Comparison of ENCODE assay signal across 8 cellular contexts in the genomic region with DNA sequence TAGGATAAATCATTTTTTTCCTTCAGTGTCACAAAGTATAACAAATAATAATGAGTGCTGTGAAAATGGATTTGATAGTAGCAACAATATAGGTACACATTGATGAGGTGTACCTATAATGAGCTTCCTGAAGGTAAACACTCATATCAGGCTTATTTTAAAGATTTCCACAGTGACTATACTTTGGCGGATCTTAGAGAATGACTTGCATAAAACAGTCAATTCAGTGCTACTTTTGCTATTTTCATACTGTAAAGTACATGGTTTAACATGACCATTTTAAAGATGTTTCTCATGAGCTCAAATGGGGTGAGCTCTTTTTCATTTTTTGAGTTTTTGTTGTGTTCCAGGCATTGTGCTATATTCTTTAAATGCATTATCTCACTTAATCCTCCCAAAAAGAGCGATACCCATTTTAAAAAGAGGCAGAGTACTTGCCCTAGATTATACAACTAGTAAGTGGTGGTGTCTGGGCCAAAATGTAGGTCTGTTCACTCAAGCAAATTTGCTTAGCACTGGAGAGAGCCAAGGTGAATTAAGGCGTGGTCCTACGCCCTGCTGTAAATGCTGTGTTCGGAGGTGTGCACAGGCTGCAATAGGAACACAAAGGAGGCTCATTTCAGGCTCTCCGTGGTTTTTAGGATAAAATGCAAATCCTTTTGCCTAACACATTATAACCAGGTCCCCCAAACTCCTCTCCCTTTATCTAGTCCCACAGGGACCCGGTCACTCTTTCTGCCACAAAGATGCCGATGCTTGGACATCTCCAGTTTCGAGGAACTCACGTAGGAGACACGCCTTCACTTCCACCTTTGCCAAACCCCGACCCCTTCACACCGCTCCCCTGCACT. TPM values are rescaled to one million over a fixed set of nuclear protein-coding genes. Genes with fewer than 3 reads are reported as not detected.
DNase-seq lines count a peak whose midpoint lies in the region; ATAC-seq and TF ChIP-seq lines count a peak whose summit lies in the region.

No MANE protein-coding gene starts in this region.

- TF ChIP-seq CTCF in Calu3 (IDR thresholded peaks at IDR 0.05; ENCODE audit: unreplicated experiment) (no peak), IMR-90 (conservative IDR thresholded peaks at IDR 0.05; ENCODE audit: low read depth, low read length) (no peak), neural progenitor cell (IDR thresholded peaks at IDR 0.05) (no peak)

- peak overlapping the region; percentile 18 for H2AK9ac ChIP-seq in IMR-90 (replicated peaks; ENCODE audit: low read depth, low read length, poor library complexity)

- H3K27ac ChIP-seq in IMR-90 (ENCODE audit: insufficient read depth, low read length) (peak overlapping the region; percentile 28; the same call in 1 of the 2 replicates), neural progenitor cell (no peak overlapping the region)
- no peak overlapping the region for H3K27ac ChIP-seq in effector memory CD4-positive, alpha-beta T cell (ENCODE audit: insufficient read depth, low read length, poor library complexity, severe bottlenecking)

- peak overlapping the region; percentile 50; the same call in 1 of the 2 replicates for H2BK120ac ChIP-seq in IMR-90 (ENCODE audit: low read depth, low read length)

- no peaks in the 10 kb centered on the region; the same call in 1 of the 2 replicates for H3K27me3 ChIP-seq in IMR-90 (ENCODE audit: control insufficient read depth, insufficient read depth, low read length)
- H3K27me3 ChIP-seq in effector memory CD4-positive, alpha-beta T cell (replicated peaks; ENCODE audit: control insufficient read depth, insufficient read depth, low read length, poor library complexity, severe bottlenecking): peaks cover 3% of the 10 kb centered on the region
- peaks cover 49% of the 10 kb centered on the region for H3K27me3 ChIP-seq in neural progenitor cell

- H2BK15ac ChIP-seq in IMR-90 (ENCODE audit: low read depth, low read length): 0 out of 3 replicates have a peak overlapping the region, but pooled peaks have one; percentile 58

- peak overlapping the region; percentile 98 for H4K5ac ChIP-seq in IMR-90 (ENCODE audit: low read depth, low read length)

- ATAC-seq in IMR-90 (ENCODE audit: low read depth): no peak; the same call in 1 of the 2 replicates
- no peak for ATAC-seq in HG02884 (IDR thresholded peaks at IDR 0.05; ENCODE audit: unreplicated experiment)

- H3K4me2 ChIP-seq in IMR-90 (ENCODE audit: low read depth, low read length): peak overlapping the region; percentile 93
- H3K4me2 ChIP-seq in neural progenitor cell: peak overlapping the region; percentile 83

- H3K36me3 ChIP-seq in IMR-90 (ENCODE audit: control insufficient read depth, insufficient read depth, low read length): peaks cover 6% of the 10 kb centered on the region
- peaks cover 20% of the 10 kb centered on the region for H3K36me3 ChIP-seq in effector memory CD4-positive, alpha-beta T cell (ENCODE audit: control insufficient read depth, insufficient read depth, low read length)
- peaks cover 4% of the 10 kb centered on the region for H3K36me3 ChIP-seq in neural progenitor cell

- peak overlapping the region; percentile 82 for H3K4ac ChIP-seq in IMR-90 (ENCODE audit: low read depth, low read length)

- H3K27ac Mint-ChIP-seq in Calu3 (ENCODE audit: unreplicated experiment): peak overlapping the region; percentile 49
- H3K27ac Mint-ChIP-seq in neural progenitor cell: peak overlapping the region; percentile 87

- H2AK5ac ChIP-seq in IMR-90 (ENCODE audit: low read depth, low read length): no peak overlapping the region

- no TSS peak for BruUV-seq in Calu3 (replicated peaks; lab: Mats Ljungman, UMichigan)
- no TSS peak for BruUV-seq in IMR-90 (replicated peaks; lab: Mats Ljungman, UMichigan)

- H3K27me3 Mint-ChIP-seq in Calu3 (ENCODE audit: unreplicated experiment): peaks cover 27% of the 10 kb centered on the region
- H3K27me3 Mint-ChIP-seq in neural progenitor cell (ENCODE audit: insufficient read depth, low read depth): peaks cover 12% of the 10 kb centered on the region

- in situ Hi-C loops in IMR-90 (cut with MboI; ENCODE audit: low sequenced_read_pairs): no loop called here

- peak overlapping the region; percentile 76 for H4K91ac ChIP-seq in IMR-90 (ENCODE audit: insufficient read depth, low read depth, low read length)

- H3K36me3 Mint-ChIP-seq in Calu3 (ENCODE audit: insufficient read depth, unreplicated experiment): peaks cover 12% of the 10 kb centered on the region
- peaks cover 2% of the 10 kb centered on the region for H3K36me3 Mint-ChIP-seq in neural progenitor cell

- TF ChIP-seq RAD21 in IMR-90 (IDR thresholded peaks at IDR 0.05; ENCODE audit: low read length): no peak

- H3K9me3 ChIP-seq in IMR-90 (ENCODE audit: control insufficient read depth, insufficient read depth, low read length) (no peaks in the 10 kb centered on the region), neural progenitor cell (ENCODE audit: low read depth) (no peaks in the 10 kb centered on the region)
- no peaks in the 10 kb centered on the region for H3K9me3 ChIP-seq in effector memory CD4-positive, alpha-beta T cell (ENCODE audit: control insufficient read depth, low read length)

- H3K9me1 ChIP-seq in IMR-90 (ENCODE audit: insufficient read depth, low read length): no peaks in the 10 kb centered on the region; the same call in 1 of the 2 replicates

- POLR2A ChIA-PET in IMR-90 (lab: Charles Lee; ENCODE audit: unreplicated experiment): no interaction called here

- H3K4me1 ChIP-seq in IMR-90 (ENCODE audit: control insufficient read depth, insufficient read depth, low read length) (0 out of 2 replicates have a peak, but pooled peaks cover 2% of the 10 kb centered on the region), neural progenitor cell (peaks cover 8% of the 10 kb centered on the region)
- peaks cover 16% of the 10 kb centered on the region for H3K4me1 ChIP-seq in effector memory CD4-positive, alpha-beta T cell (ENCODE audit: control insufficient read depth, insufficient read depth, low read length, poor library complexity, severe bottlenecking)

- H3K9ac ChIP-seq in IMR-90 (ENCODE audit: low read depth, low read length) (peak overlapping the region; percentile 56), neural progenitor cell (no peak overlapping the region)

- peaks cover 15 to 20% of the 10 kb centered on the region in 2 experiments for H3K79me1 ChIP-seq in IMR-90 (ENCODE audit: low read depth in 1 of 2, low read length in 2 of 2)

- DNase-seq in Calu3 (no peak), IMR-90 (no peak), neural progenitor cell (ENCODE audit: low spot score) (no peak), NOMO-1 (lab: John Stamatoyannopoulos, UW; ENCODE audit: unreplicated experiment in 2 of 2) (no peak), DMS53 treated with DMSO at 0.1 percent for 48 hours (lab: John Stamatoyannopoulos, UW; ENCODE audit: unreplicated experiment) (no peak), putamen (ENCODE audit: low spot score) (no peak)
- DNase-seq in effector memory CD4-positive, alpha-beta T cell: no peak

- H3K79me2 ChIP-seq in neural progenitor cell (ENCODE audit: low read depth): peaks cover 14% of the 10 kb centered on the region

- peak overlapping the region; percentile 100 for H4K8ac ChIP-seq in IMR-90 (ENCODE audit: low read depth in 2 of 2, low read length in 2 of 2)

- no peaks in the 10 kb centered on the region for H3F3A ChIP-seq in neural progenitor cell (ENCODE audit: low read depth)

- no peaks in the 10 kb centered on the region for H3K9me3 Mint-ChIP-seq in Calu3 (ENCODE audit: low read depth, unreplicated experiment)
- H3K9me3 Mint-ChIP-seq in neural progenitor cell: no peaks in the 10 kb centered on the region

- WGBS in IMR-90 (ENCODE audit: extremely low coverage in 2 of 2, insufficient read length in 1 of 2), 2 experiments: no CpG with 5 or more reads among the region's 13 CpGs

- TF ChIP-seq POLR2A in IMR-90 (IDR thresholded peaks at IDR 0.05; ENCODE audit: low read depth, low read length): no peak

- H3K4me3 ChIP-seq in IMR-90 (ENCODE audit: insufficient read depth, low read depth, low read length) (peak overlapping the region; percentile 84), neural progenitor cell (peak overlapping the region; percentile 82)
- peak overlapping the region; percentile 72 for H3K4me3 ChIP-seq in effector memory CD4-positive, alpha-beta T cell (ENCODE audit: insufficient read depth, low read depth, low read length, poor library complexity, severe bottlenecking)

- no peak overlapping the region for H3K23ac ChIP-seq in IMR-90 (ENCODE audit: low read depth, low read length)

- H2AFZ ChIP-seq in IMR-90 (replicated peaks; ENCODE audit: low read length, poor library complexity) (peak overlapping the region; percentile 97), neural progenitor cell (replicated peaks) (peak overlapping the region; percentile 89)

- H3K18ac ChIP-seq in IMR-90 (ENCODE audit: low read depth, low read length): no peak overlapping the region

- H3K56ac ChIP-seq in IMR-90 (ENCODE audit: extremely low read depth, insufficient read depth, low read length): no peak overlapping the region

- CTCF ChIA-PET in Calu3 (lab: Charles Lee) (interaction anchor here (1.2 kb wide), 1 partner anchor 10 kb away, joined by 4 read pairs; no protein-coding TSS in a partner anchor), IMR-90 (lab: Yijun Ruan, JAX) (interaction anchor here (0.5 kb wide), 1 partner anchor 473 kb away, joined by 3 read pairs; no protein-coding TSS in a partner anchor)

- no peak overlapping the region for H2BK5ac ChIP-seq in IMR-90 (ENCODE audit: low read depth, low read length, poor library complexity, severe bottlenecking)

- H3K4me1 Mint-ChIP-seq in Calu3 (ENCODE audit: low read depth, unreplicated experiment): peaks cover 16% of the 10 kb centered on the region
- peaks cover 18% of the 10 kb centered on the region for H3K4me1 Mint-ChIP-seq in neural progenitor cell

- no peaks in the 10 kb centered on the region for H4K20me1 ChIP-seq in IMR-90 (ENCODE audit: insufficient read depth, low read length)
- H4K20me1 ChIP-seq in neural progenitor cell (ENCODE audit: low read depth): no peaks in the 10 kb centered on the region

- dilution Hi-C loops in IMR-90 (cut with HindIII; ENCODE audit: low sequenced_read_pairs, unreplicated experiment): no loop called here

- intact Hi-C loops in Calu3 (cut with micrococcal nuclease; ENCODE audit: unreplicated experiment) (no loop called here), IMR-90 (cut with micrococcal nuclease) (no loop called here)

- no peak overlapping the region for H2BK20ac ChIP-seq in IMR-90 (ENCODE audit: low read depth, low read length)

- H3K14ac ChIP-seq in IMR-90 (replicated peaks; ENCODE audit: low read depth, low read length): peak overlapping the region; percentile 92; the same call in 1 of the 2 replicates

- H3K4me3 Mint-ChIP-seq in Calu3 (ENCODE audit: low read depth, unreplicated experiment) (peak overlapping the region; percentile 83), neural progenitor cell (peak overlapping the region; percentile 93)

TF ChIP-seq in IMR-90, 13 proteins besides CTCF, POLR2A, EP300 and RAD21 (continues in another document):
- peak; percentile 53; the same call in 1 of the 2 replicates for TF ChIP-seq NFE2L2 (IDR thresholded peaks at IDR 0.05; ENCODE audit: low read depth, low read length)

RNA-seq across cellular contexts. Expression of a gene that starts 0.6 kb away (rescaled TPM):
- total RNA-seq in Calu3 (2022) (19.1 and 32.0 TPM in 2 replicates), IMR-90 (2012; rRNA removed) (62.9 and 68.6 TPM in 2 replicates), neural progenitor cell (ENCODE audit: low replicate concordance) (21.7 and 37.4 TPM in 2 replicates)
- polyA plus RNA-seq in IMR-90 (2012; rRNA removed): 27.7 and 28.3 TPM in 2 replicates
- 10.3 and 19.9 TPM in 2 replicates for polyA plus RNA-seq in IMR-90 (2012; cell fraction: cytosol; rRNA removed)
- polyA plus RNA-seq in IMR-90 (2012; cell fraction: nucleus; rRNA removed; ENCODE audit: low replicate concordance): 6.1 and 26.4 TPM in 2 replicates
